In genomic region chr9:98805506-98806272, GRCh38 we compare ENCODE assay signal across 15 cellular contexts. TPM values are rescaled to one million over a fixed set of nuclear protein-coding genes. Genes with fewer than 3 reads are reported as not detected.
A peak's percentile ranks its signal among the peaks of the same experiment; 100 is the strongest.
DNase-seq lines count a peak whose midpoint lies in the region; ATAC-seq, FAIRE-seq and TF ChIP-seq lines count a peak whose summit lies in the region.
"Had no signal": no experiment of that assay in that cellular context is flagged by ENCODE, and none has a peak within 500 bp of the region (broad histone marks: within the 10 kb centered on the region; RNA-seq: fewer than 3 reads in every experiment).

No MANE protein-coding gene starts in this region.

- H3K27ac ChIP-seq in HepG2 (ENCODE audit: extremely low read length, insufficient read depth, low read length) (no peak overlapping the region), right lobe of liver (no peak overlapping the region), mammary epithelial cell (ENCODE audit: insufficient read depth, low read depth, low read length) (no peak overlapping the region)
- H3K27ac ChIP-seq: left lung had no signal

- no peaks in the 10 kb centered on the region for H3K9me3 Mint-ChIP-seq in activated T-helper 17 cell treated with anti-CD3 and anti-CD28 coated beads, Interleukin-2, amount 50 U/mL, for 72 hours
- H3K9me3 Mint-ChIP-seq: activated B cell treated with CpG ODN at 0.5 μM for 24 hours had no signal

- H3K4me1 Mint-ChIP-seq in activated T-helper 17 cell treated with anti-CD3 and anti-CD28 coated beads, Interleukin-2, amount 50 U/mL, for 72 hours, result peaks cover 15% of the 10 kb centered on the region

- no TSS peak for BruUV-seq in HepG2 (replicated peaks; lab: Mats Ljungman, UMichigan)
- no TSS peak for BruUV-seq in mammary epithelial cell (replicated peaks; lab: Mats Ljungman, UMichigan)

- no peaks in the 10 kb centered on the region for H3K36me3 ChIP-seq in HepG2 (replicated peaks in 1 of 2; ENCODE audit: control insufficient read depth in 1 of 2, insufficient read depth in 2 of 2, low read length in 2 of 2)
- no peaks in the 10 kb centered on the region for H3K36me3 ChIP-seq in right lobe of liver
- no peaks in the 10 kb centered on the region for H3K36me3 ChIP-seq in mammary epithelial cell (ENCODE audit: insufficient read depth, low read length)
- H3K36me3 ChIP-seq: left lung had no signal

- H3K27me3 ChIP-seq in HepG2 (ENCODE audit: control insufficient read depth in 1 of 2, insufficient read depth in 2 of 2, low read length in 2 of 2) (peaks cover 0 to 18% of the 10 kb centered on the region in 2 experiments; a peak in 1 of 5 replicates), right lobe of liver (no peaks in the 10 kb centered on the region), mammary epithelial cell (ENCODE audit: insufficient read depth, low read length) (no peaks in the 10 kb centered on the region)

- intact Hi-C loops in HepG2 (cut with micrococcal nuclease; ENCODE audit: unreplicated experiment), result no loop called here
- intact Hi-C loops in right lobe of liver (cut with DNase I), result no loop called here
- intact Hi-C loops in mammary epithelial cell (cut with micrococcal nuclease), result loop anchor here (1.0 kb wide), 4 partner anchors 43 to 335 kb away; no protein-coding TSS in a partner anchor
- intact Hi-C loops in left colon (cut with DNase I, micrococcal nuclease), result no loop called here

- DNase-seq in HepG2 (ENCODE audit: low spot score), result no peak
- no peak for DNase-seq in right lobe of liver
- DNase-seq in mammary epithelial cell, result peak; percentile 92
- peak in 1 of 2 donors; percentile 40 for DNase-seq in left colon
- DNase-seq in effector CD8-positive, alpha-beta T cell (lab: John Stamatoyannopoulos, UW), result no peak
- no peak for DNase-seq in Ammon's horn (ENCODE audit: low spot score)
- no peak for DNase-seq in superior temporal gyrus (ENCODE audit: extremely low spot score)
- DNase-seq: activated B cell treated with CpG ODN at 0.5 μM for 24 hours, head of caudate nucleus, left lung, NCI-H146, NCI-H774, SK-N-SH had no signal

- H3K27ac Mint-ChIP-seq in activated T-helper 17 cell treated with anti-CD3 and anti-CD28 coated beads, Interleukin-2, amount 50 U/mL, for 72 hours, result no peak overlapping the region
- H3K27ac Mint-ChIP-seq: activated B cell treated with CpG ODN at 0.5 μM for 24 hours had no signal

- POLR2A ChIA-PET in HepG2 (lab: Yijun Ruan, JAX), result no interaction called here

- no peaks in the 10 kb centered on the region for H3K79me2 ChIP-seq in HepG2 (ENCODE audit: insufficient read depth, low read length)
- H3K79me2 ChIP-seq in mammary epithelial cell (ENCODE audit: insufficient read depth, low read length), result no peaks in the 10 kb centered on the region

- no peak overlapping the region for H3K9ac ChIP-seq in HepG2 (ENCODE audit: insufficient read depth, low read depth, low read length)
- no peak overlapping the region for H3K9ac ChIP-seq in mammary epithelial cell (ENCODE audit: insufficient read depth, low read length)
- H3K9ac ChIP-seq: SK-N-SH had no signal

- no peak overlapping the region for H3K4me3 ChIP-seq in HepG2 (replicated peaks in 1 of 3; ENCODE audit: insufficient read depth in 1 of 3, low read depth in 2 of 3, low read length in 3 of 3)
- no peak overlapping the region for H3K4me3 ChIP-seq in right lobe of liver
- no peak overlapping the region for H3K4me3 ChIP-seq in mammary epithelial cell (replicated peaks in 1 of 3; ENCODE audit: insufficient read depth in 1 of 3, low read depth in 2 of 3, low read length in 3 of 3)
- H3K4me3 ChIP-seq: left lung had no signal

- no peak overlapping the region for H2AFZ ChIP-seq in HepG2 (ENCODE audit: low read length)
- no peak overlapping the region for H2AFZ ChIP-seq in mammary epithelial cell (ENCODE audit: low read depth, low read length)

- CTCF ChIA-PET in HepG2 (lab: Yijun Ruan, JAX; ENCODE audit: low intra/inter-chr PET ratio, low total read pairs), result no interaction called here
- CTCF ChIA-PET in mammary epithelial cell (lab: Charles Lee; ENCODE audit: low non-redundant PET), result interaction anchor here (0.5 to 1.1 kb wide), 4 partner anchors 139 to 705 kb away, joined by 3 to 9 read pairs (median 4); no protein-coding TSS in a partner anchor

- H3K4me2 ChIP-seq in HepG2 (ENCODE audit: low read depth, low read length) (no peak overlapping the region), mammary epithelial cell (ENCODE audit: insufficient read depth, low read depth, low read length) (peak overlapping the region; percentile 24)
- H3K4me2 ChIP-seq: SK-N-SH had no signal

- FAIRE-seq in HepG2 (lab: Jason Lieb, UNC), result no peak
- FAIRE-seq: D721Med had no signal

- TF ChIP-seq POLR2A in HepG2 (IDR thresholded peaks at IDR 0.05; ENCODE audit: insufficient read depth in 1 of 2, low read depth in 2 of 2, low read length in 2 of 2) (no peak), right lobe of liver (IDR thresholded peaks at IDR 0.05) (no peak)

- no peaks in the 10 kb centered on the region for H4K20me1 ChIP-seq in HepG2 (ENCODE audit: insufficient read depth, low read length)
- H4K20me1 ChIP-seq in mammary epithelial cell (ENCODE audit: insufficient read depth, low read length), result no peaks in the 10 kb centered on the region

- H3K4me1 ChIP-seq in HepG2 (ENCODE audit: insufficient read depth, low read length) (no peaks in the 10 kb centered on the region), right lobe of liver (peaks cover 0 to 5% (median 0%) of the 10 kb centered on the region in 4 donors), mammary epithelial cell (ENCODE audit: insufficient read depth, low read length) (peaks cover 37% of the 10 kb centered on the region)

- peaks cover 10% of the 10 kb centered on the region for H3K27me3 Mint-ChIP-seq in activated T-helper 17 cell treated with anti-CD3 and anti-CD28 coated beads, Interleukin-2, amount 50 U/mL, for 72 hours

- TF ChIP-seq EP300 in HepG2 (IDR thresholded peaks at IDR 0.05; ENCODE audit: low read depth in 2 of 2, low read length in 2 of 2) (no peak), HepG2 (CRISPR knock-in tag; IDR thresholded peaks at IDR 0.05; ENCODE audit: borderline replicate concordance) (no peak)

- H3K9me3 ChIP-seq in HepG2 (ENCODE audit: low read length), result no peaks in the 10 kb centered on the region
- H3K9me3 ChIP-seq in right lobe of liver, result no peaks in the 10 kb centered on the region
- H3K9me3 ChIP-seq in mammary epithelial cell (replicated peaks; ENCODE audit: insufficient read depth, low read length), result no peaks in the 10 kb centered on the region
- H3K9me3 ChIP-seq: left lung, SK-N-SH had no signal

- in situ Hi-C loops in HepG2 (cut with HindIII; ENCODE audit: extremely low pct_ligation_motif_present, low pct_unique_long_range_greater_than_20kb), result no loop called here
- in situ Hi-C loops in mammary epithelial cell (cut with MboI; ENCODE audit: low sequenced_read_pairs in 2 of 2), result no loop called here

- dilution Hi-C loops in mammary epithelial cell (cut with HindIII; ENCODE audit: low sequenced_read_pairs), result loop anchor here (5.0 kb wide), 2 partner anchors 38 to 337 kb away; no protein-coding TSS in a partner anchor

- TF ChIP-seq CTCF in HepG2 (CRISPR knock-in tag; IDR thresholded peaks at IDR 0.05), result no peak
- no peak for TF ChIP-seq CTCF in right lobe of liver (IDR thresholded peaks at IDR 0.05)
- TF ChIP-seq CTCF in mammary epithelial cell (conservative IDR thresholded peaks at IDR 0.05 in 1 of 2, IDR thresholded peaks at IDR 0.05 in 1 of 2; ENCODE audit: extremely low read depth in 1 of 2, insufficient read depth in 1 of 2, low read depth in 1 of 2, low read length in 2 of 2), result no peak

- no peaks in the 10 kb centered on the region for H3K36me3 Mint-ChIP-seq in activated T-helper 17 cell treated with anti-CD3 and anti-CD28 coated beads, Interleukin-2, amount 50 U/mL, for 72 hours (ENCODE audit: low read depth)

- TF ChIP-seq RAD21 in HepG2 (CRISPR knock-in tag; IDR thresholded peaks at IDR 0.05), result no peak

- ATAC-seq in HepG2 (no peak), right lobe of liver (no peak), left colon (peak; percentile 19)
- ATAC-seq in activated T-helper 17 cell treated with anti-CD3 and anti-CD28 coated beads, Interleukin-2, amount 50 U/mL, for 72 hours (replicated peaks), result no peak
- ATAC-seq: left lung had no signal

- no peak overlapping the region for H3K4me3 Mint-ChIP-seq in activated T-helper 17 cell treated with anti-CD3 and anti-CD28 coated beads, Interleukin-2, amount 50 U/mL, for 72 hours
- H3K4me3 Mint-ChIP-seq: activated B cell treated with CpG ODN at 0.5 μM for 24 hours had no signal

- 36% methylated on average over 8 of the region's 8 CpGs for WGBS in HepG2 (ENCODE audit: low lambda C conversion rate)
- WGBS in right lobe of liver (ENCODE audit: insufficient coverage, low coverage, low lambda C conversion rate, missing lambda C conversion rate), result 73% methylated on average over 7 of the region's 8 CpGs
- WGBS in mammary epithelial cell (ENCODE audit: low coverage, missing lambda C conversion rate), result 3% methylated on average over 7 of the region's 8 CpGs

RNA-seq across cellular contexts. Expression of gene GALNT12, which starts 1.8 kb away (rescaled TPM):
- 0.07 TPM in 1 of 2 replicates, not detected in the other for total RNA-seq in HepG2 (2016; rRNA removed; fragmentation: Illumina TruSeq; extraction: Trizol)
- total RNA-seq in HepG2 (2016; cell fraction: cytosol; rRNA removed; fragmentation: Illumina TruSeq; extraction: Trizol; ENCODE audit: low read depth), result not detected in 2 replicates
- total RNA-seq in HepG2 (2016; cell fraction: insoluble cytoplasmic fraction; rRNA removed; fragmentation: Illumina TruSeq; extraction: Trizol), result not detected in 2 replicates
- not detected in 2 replicates for total RNA-seq in HepG2 (2016; cell fraction: membrane; rRNA removed; fragmentation: Illumina TruSeq; extraction: Trizol)
- total RNA-seq in HepG2 (2016; cell fraction: nucleus; rRNA removed; fragmentation: Illumina TruSeq; extraction: Trizol), result not detected in 2 replicates
- polyA plus RNA-seq in HepG2 (2011; rRNA removed), result 0.04 TPM in 1 of 2 replicates, not detected in the other
- polyA plus RNA-seq in HepG2 (2011; cell fraction: cytosol; rRNA removed), result 0.05 and 0.13 TPM in 2 replicates
- polyA plus RNA-seq in HepG2 (2011; cell fraction: nucleus; rRNA removed), result 0.58 TPM in 1 of 2 replicates, not detected in the other
- not detected in 2 replicates for polyA plus RNA-seq in HepG2 (2012)
- polyA plus RNA-seq in HepG2 (2016; cell fraction: cytosol; fragmentation: Illumina TruSeq; extraction: Trizol; ENCODE audit: low read depth), result not detected in 2 replicates
- not detected in 2 replicates for polyA plus RNA-seq in HepG2 (2016; cell fraction: insoluble cytoplasmic fraction; fragmentation: Illumina TruSeq; extraction: Trizol; ENCODE audit: low read depth)
- not detected in 2 replicates for polyA plus RNA-seq in HepG2 (2016; cell fraction: membrane; fragmentation: Illumina TruSeq; extraction: Trizol; ENCODE audit: low read depth)
- not detected in 2 replicates for polyA plus RNA-seq in HepG2 (2016; cell fraction: nucleus; fragmentation: Illumina TruSeq; extraction: Trizol; ENCODE audit: insufficient read depth, low read depth)
- polyA minus RNA-seq in HepG2 (2011; rRNA and poly(A)+ RNA removed; ENCODE audit: low replicate concordance), result 0.47 TPM in 1 of 2 replicates, not detected in the other
- not detected in 2 replicates for polyA minus RNA-seq in HepG2 (2011; cell fraction: cytosol; rRNA and poly(A)+ RNA removed)
- polyA minus RNA-seq in HepG2 (2011; cell fraction: nucleus; rRNA and poly(A)+ RNA removed), result not detected in 2 replicates
- 1 to 10 TPM in 1 of 6 experiments, under 1 TPM in 4, not detected in 1; 0.06 to 1.1 (median 0.30) TPM for total RNA-seq in right lobe of liver
- total RNA-seq in mammary epithelial cell, result under 1 TPM; 0.17 to 0.80 TPM
- polyA plus RNA-seq in mammary epithelial cell, result 0.63 TPM
- 13.2 TPM for polyA minus RNA-seq in mammary epithelial cell
- total RNA-seq in left colon, result 100 to 1,000 TPM; 115 to 156 TPM
- 1 to 10 TPM; 4.1 to 5.5 TPM for total RNA-seq in activated T-helper 17 cell treated with anti-CD3 and anti-CD28 coated beads, Interleukin-2, amount 50 U/mL, for 72 hours

RNA-seq across cellular contexts. Expression of gene ANKS6, which starts 9.3 kb away (rescaled TPM):
- total RNA-seq in HepG2 (2016; rRNA removed; fragmentation: Illumina TruSeq; extraction: Trizol), result 7.0 and 8.8 TPM in 2 replicates
- total RNA-seq in HepG2 (2016; cell fraction: cytosol; rRNA removed; fragmentation: Illumina TruSeq; extraction: Trizol; ENCODE audit: low read depth), result 20.5 and 22.8 TPM in 2 replicates
- 6.5 and 9.0 TPM in 2 replicates for total RNA-seq in HepG2 (2016; cell fraction: insoluble cytoplasmic fraction; rRNA removed; fragmentation: Illumina TruSeq; extraction: Trizol)
- total RNA-seq in HepG2 (2016; cell fraction: membrane; rRNA removed; fragmentation: Illumina TruSeq; extraction: Trizol), result 20.3 and 21.8 TPM in 2 replicates
- total RNA-seq in HepG2 (2016; cell fraction: nucleus; rRNA removed; fragmentation: Illumina TruSeq; extraction: Trizol), result 4.9 and 8.5 TPM in 2 replicates
- polyA plus RNA-seq in HepG2 (2011; rRNA removed), result 9.5 and 10.7 TPM in 2 replicates
- polyA plus RNA-seq in HepG2 (2011; cell fraction: cytosol; rRNA removed), result 8.8 and 12.0 TPM in 2 replicates
- 24.5 and 25.8 TPM in 2 replicates for polyA plus RNA-seq in HepG2 (2011; cell fraction: nucleus; rRNA removed)
- 7.1 and 10.8 TPM in 2 replicates for polyA plus RNA-seq in HepG2 (2012)
- polyA plus RNA-seq in HepG2 (2016; cell fraction: cytosol; fragmentation: Illumina TruSeq; extraction: Trizol; ENCODE audit: low read depth), result 26.8 and 27.0 TPM in 2 replicates
- 6.2 and 8.9 TPM in 2 replicates for polyA plus RNA-seq in HepG2 (2016; cell fraction: insoluble cytoplasmic fraction; fragmentation: Illumina TruSeq; extraction: Trizol; ENCODE audit: low read depth)
- 22.6 and 25.9 TPM in 2 replicates for polyA plus RNA-seq in HepG2 (2016; cell fraction: membrane; fragmentation: Illumina TruSeq; extraction: Trizol; ENCODE audit: low read depth)
- polyA plus RNA-seq in HepG2 (2016; cell fraction: nucleus; fragmentation: Illumina TruSeq; extraction: Trizol; ENCODE audit: insufficient read depth, low read depth), result 15.9 and 18.2 TPM in 2 replicates
- polyA minus RNA-seq in HepG2 (2011; rRNA and poly(A)+ RNA removed; ENCODE audit: low replicate concordance), result 12.2 and 13.0 TPM in 2 replicates
- 4.2 and 4.9 TPM in 2 replicates for polyA minus RNA-seq in HepG2 (2011; cell fraction: cytosol; rRNA and poly(A)+ RNA removed)
- 5.9 and 9.3 TPM in 2 replicates for polyA minus RNA-seq in HepG2 (2011; cell fraction: nucleus; rRNA and poly(A)+ RNA removed)
- 1 to 10 TPM; 3.7 to 7.9 (median 4.7) TPM for total RNA-seq in right lobe of liver
- 10 to 100 TPM in 1 of 2 donors, 1 to 10 TPM in 1; 6.2 to 19.5 TPM for total RNA-seq in mammary epithelial cell
- 10.3 TPM for polyA plus RNA-seq in mammary epithelial cell
- polyA minus RNA-seq in mammary epithelial cell, result 25.7 TPM
- 10 to 100 TPM; 15.9 to 28.4 TPM for total RNA-seq in left colon
- total RNA-seq in activated T-helper 17 cell treated with anti-CD3 and anti-CD28 coated beads, Interleukin-2, amount 50 U/mL, for 72 hours, result 10 to 100 TPM; 10.0 to 11.2 TPM

Comparison
In these comparisons a context has a peak if more than half of its experiments do, and no peak if none do; other contexts are left out.
1. RNA of gene GALNT12, which starts 1.8 kb away (total RNA-seq): 115 to 156 TPM in left colon; 4.1 to 5.5 TPM in activated T-helper 17 cell treated with anti-CD3 and anti-CD28 coated beads, Interleukin-2, amount 50 U/mL, for 72 hours, 0.17 to 0.80 TPM in mammary epithelial cell, 0.06 to 1.1 TPM in right lobe of liver and 0.07 TPM in HepG2; every median in the first group is over 10 times any median in the second.